In genomic region chr1:81327103-81327728, GRCh38 we compare ENCODE assay signal across 2 cellular contexts.
TF ChIP-seq lines count a peak whose summit lies in the region.

No MANE protein-coding gene starts in this region.

TF ChIP-seq in HEK293, 187 proteins besides CTCF, POLR2A, EP300 and RAD21 (continued from another document):
- TF ChIP-seq ZBTB26 (tag by site-specific recombination; optimal IDR thresholded peaks at IDR 0.05) (no peak), FEZF1 (tag by site-specific recombination; IDR thresholded peaks at IDR 0.05) (peak; percentile 20; the same call in 1 of the 2 replicates), PRDM6 (tag by site-specific recombination; IDR thresholded peaks at IDR 0.05) (0 out of 2 replicates have a peak, but pooled peaks have one; percentile 35), ZNF510 (tag by site-specific recombination; IDR thresholded peaks at IDR 0.05; ENCODE audit: insufficient replicate concordance) (no peak), ZNF311 (tag by site-specific recombination; IDR thresholded peaks at IDR 0.05; ENCODE audit: borderline replicate concordance) (no peak), ZNF518A (tag by site-specific recombination; conservative IDR thresholded peaks at IDR 0.05; ENCODE audit: low read depth) (no peak), BCL6B (tag by site-specific recombination; IDR thresholded peaks at IDR 0.05) (no peak), MYNN (tag by site-specific recombination; IDR thresholded peaks at IDR 0.05; ENCODE audit: borderline replicate concordance) (no peak), ZFP41 (tag by site-specific recombination; IDR thresholded peaks at IDR 0.05; ENCODE audit: borderline replicate concordance) (no peak), KLF10 (tag by site-specific recombination; IDR thresholded peaks at IDR 0.05) (no peak), ZNF747 (tag by site-specific recombination; IDR thresholded peaks at IDR 0.05) (no peak), ZNF843 (tag by site-specific recombination; IDR thresholded peaks at IDR 0.05) (peak; percentile 56; the same call in 1 of the 2 replicates), SP7 (tag by site-specific recombination; IDR thresholded peaks at IDR 0.05) (peak; percentile 52), ZNF184 (tag by site-specific recombination; IDR thresholded peaks at IDR 0.05) (no peak), OVOL3 (tag by site-specific recombination; IDR thresholded peaks at IDR 0.05) (no peak)
TF ChIP-seq in HEK293: peak in this region for 4.

TF ChIP-seq in H1, 55 proteins besides CTCF, POLR2A, EP300 and RAD21 (continued from another document):
- no peak for TF ChIP-seq GTF2F1 (IDR thresholded peaks at IDR 0.05; ENCODE audit: borderline replicate concordance, low read depth, low read length)
- no peak for TF ChIP-seq CHD2 (IDR thresholded peaks at IDR 0.05; ENCODE audit: low read length)
- no peak for TF ChIP-seq CTBP2 (IDR thresholded peaks at IDR 0.05; ENCODE audit: borderline replicate concordance, insufficient read depth, insufficient read length, low read length)
- no peak for TF ChIP-seq SP2 (IDR thresholded peaks at IDR 0.05; ENCODE audit: low read length)
- TF ChIP-seq FOSL1 (IDR thresholded peaks at IDR 0.05; ENCODE audit: insufficient read depth, low read depth, low read length) = no peak
- no peak for TF ChIP-seq JUN (IDR thresholded peaks at IDR 0.05; ENCODE audit: low read depth, low read length)
- TF ChIP-seq SP1 (IDR thresholded peaks at IDR 0.05; ENCODE audit: low read depth, low read length) = no peak
- TF ChIP-seq HDAC6 (IDR thresholded peaks at IDR 0.05; ENCODE audit: low read depth, low read length) = no peak
- no peak for TF ChIP-seq KDM4A (IDR thresholded peaks at IDR 0.05; ENCODE audit: low read depth, low read length, severe bottlenecking)
- TF ChIP-seq RFX5 (IDR thresholded peaks at IDR 0.05; ENCODE audit: borderline replicate concordance, low read depth, low read length) = no peak
- no peak for TF ChIP-seq TAF7 (optimal IDR thresholded peaks at IDR 0.05; ENCODE audit: borderline replicate concordance, low read depth, low read length)
- TF ChIP-seq ASH2L (IDR thresholded peaks at IDR 0.05; ENCODE audit: low read length) = no peak
- no peak for TF ChIP-seq NRF1 (IDR thresholded peaks at IDR 0.05; ENCODE audit: low read depth, low read length)
- TF ChIP-seq EZH2 (IDR thresholded peaks at IDR 0.05; ENCODE audit: low read depth, low read length, severe bottlenecking) = no peak
- TF ChIP-seq CBX8 (IDR thresholded peaks at IDR 0.05; ENCODE audit: borderline replicate concordance, low read depth, low read length) = no peak
- no peak for TF ChIP-seq MAX (IDR thresholded peaks at IDR 0.05)
